In genomic region chr3:151926956-151927355, GRCh38 we compare ENCODE assay signal across 13 cellular contexts. TPM values are rescaled to one million over a fixed set of nuclear protein-coding genes. Genes with fewer than 3 reads are reported as not detected.
A peak's percentile ranks its signal among the peaks of the same experiment; 100 is the strongest.
DNase-seq lines count a peak whose midpoint lies in the region; ATAC-seq, FAIRE-seq and TF ChIP-seq lines count a peak whose summit lies in the region.
"Had no signal": no experiment of that assay in that cellular context is flagged by ENCODE, and none has a peak within 500 bp of the region (broad histone marks: within the 10 kb centered on the region; RNA-seq: fewer than 3 reads in every experiment).

No MANE protein-coding gene starts in this region.

- ATAC-seq in GM18502 (IDR thresholded peaks at IDR 0.05; ENCODE audit: poor library complexity, unreplicated experiment) (no peak), HG03139 (IDR thresholded peaks at IDR 0.05; ENCODE audit: unreplicated experiment) (no peak)
- ATAC-seq: left lobe of liver had no signal

- TF ChIP-seq CTCF in D721Med (IDR thresholded peaks at IDR 0.05; ENCODE audit: insufficient read depth, missing control alignments) = no peak

- FAIRE-seq in D721Med (lab: Jason Lieb, UNC) = no peak
- FAIRE-seq: frontal cortex had no signal

- peak; percentile 51 for DNase-seq in AG20443 (ENCODE audit: low spot score)
- DNase-seq in NCI-H1694 treated with DMSO at 0.1 percent for 48 hours (lab: John Stamatoyannopoulos, UW) = peak; percentile 37
- DNase-seq in dedifferentiated amniotic fluid mesenchymal stem cell (ENCODE audit: extremely low spot score) = peak; percentile 70
- DNase-seq in myocyte (ENCODE audit: low read depth) = peak; percentile 40
- no peak for DNase-seq in NCI-H226
- DNase-seq in D721Med (ENCODE audit: insufficient read length, low spot score) = no peak
- DNase-seq: GF-D8, NCI-H1436 had no signal

RNA-seq across cellular contexts. Expression of gene SUCNR1, which starts 53.5 kb away (rescaled TPM):
- not detected in 2 replicates for total RNA-seq in myocyte
- not detected for polyA plus RNA-seq in myocyte (2012)
- total RNA-seq: activated T-helper 2 cell treated with anti-CD3 and anti-CD28 coated beads, Interferon-gamma antibody, Interleukin-2, Interleukin-4, amounts not matched to agents 10 μg/mL and 5 μg/mL and 100 μg/mL, durations not matched to agents 14 hours and 24 hours and 36 hours had no signal

Comparison
In these comparisons a context has a peak if more than half of its experiments do, and no peak if none do; other contexts are left out.
1. DNase-seq: peak in AG20443 (single experiment), NCI-H1694 treated with DMSO at 0.1 percent for 48 hours (single experiment), dedifferentiated amniotic fluid mesenchymal stem cell (single experiment) and myocyte (single experiment); none in NCI-H226 (single experiment) and D721Med (single experiment).